In the genomic region with DNA sequence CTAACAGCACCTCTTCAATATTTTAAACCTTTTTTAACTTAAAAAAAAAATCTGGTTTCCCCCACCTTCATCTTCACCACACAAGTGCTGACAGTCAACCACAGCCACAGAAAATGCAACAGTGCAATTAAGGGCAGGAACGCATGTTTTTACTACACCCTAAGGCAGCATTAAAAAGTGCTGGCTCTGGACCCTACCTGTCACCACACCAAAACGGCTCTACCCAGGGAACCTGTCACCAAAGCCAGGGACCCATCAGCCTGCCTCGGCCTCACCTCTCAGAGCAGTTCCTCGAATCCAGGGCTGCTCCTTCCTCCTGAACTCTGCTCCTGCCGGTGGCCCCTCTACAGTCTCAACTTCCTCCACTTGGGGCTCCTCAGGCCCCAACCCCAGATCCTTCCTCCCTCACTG, we compare ENCODE assay signal across 9 cellular contexts. TPM values are rescaled to one million over a fixed set of nuclear protein-coding genes. Genes with fewer than 3 reads are reported as not detected.
DNase-seq lines count a peak whose midpoint lies in the region; TF ChIP-seq lines count a peak whose summit lies in the region.
"Had no signal": no experiment of that assay in that cellular context is flagged by ENCODE, and none has a peak within 500 bp of the region (broad histone marks: within the 10 kb centered on the region; RNA-seq: fewer than 3 reads in every experiment).

No MANE protein-coding gene starts in this region.

- no peak overlapping the region for H3K27ac ChIP-seq in adrenal gland

- H3K27me3 ChIP-seq in adrenal gland: no peaks in the 10 kb centered on the region

- H3K27me3 Mint-ChIP-seq in activated naive CD4-positive, alpha-beta T cell treated with anti-CD3 and anti-CD28 coated beads, Interleukin-2, amount 50 U/mL, for 24 hours: no peaks in the 10 kb centered on the region
- H3K27me3 Mint-ChIP-seq in stimulated activated naive CD8-positive, alpha-beta T cell treated with anti-CD3 and anti-CD28 coated beads, Interleukin-15, Interleukin-2, amounts not matched to agents 100 ng/mL and 50 ng/mL, for 24 hours: no peaks in the 10 kb centered on the region

- no peak overlapping the region for H3K4me3 ChIP-seq in adrenal gland

- no peaks in the 10 kb centered on the region for H3K9me3 ChIP-seq in adrenal gland (replicated peaks in 1 of 3)

- H3K36me3 Mint-ChIP-seq in activated naive CD4-positive, alpha-beta T cell treated with anti-CD3 and anti-CD28 coated beads, Interleukin-2, amount 50 U/mL, for 24 hours: no peaks in the 10 kb centered on the region
- peaks cover 5% of the 10 kb centered on the region for H3K36me3 Mint-ChIP-seq in stimulated activated naive CD8-positive, alpha-beta T cell treated with anti-CD3 and anti-CD28 coated beads, Interleukin-15, Interleukin-2, amounts not matched to agents 100 ng/mL and 50 ng/mL, for 24 hours (ENCODE audit: low read depth)
- H3K36me3 Mint-ChIP-seq: brain had no signal

- no peaks in the 10 kb centered on the region for H3K9me3 Mint-ChIP-seq in activated naive CD4-positive, alpha-beta T cell treated with anti-CD3 and anti-CD28 coated beads, Interleukin-2, amount 50 U/mL, for 24 hours
- H3K9me3 Mint-ChIP-seq in stimulated activated naive CD8-positive, alpha-beta T cell treated with anti-CD3 and anti-CD28 coated beads, Interleukin-15, Interleukin-2, amounts not matched to agents 100 ng/mL and 50 ng/mL, for 24 hours: no peaks in the 10 kb centered on the region
- H3K9me3 Mint-ChIP-seq: brain had no signal

- peak overlapping the region; percentile 68 for H3K27ac Mint-ChIP-seq in activated naive CD4-positive, alpha-beta T cell treated with anti-CD3 and anti-CD28 coated beads, Interleukin-2, amount 50 U/mL, for 24 hours
- peak overlapping the region; percentile 89 for H3K27ac Mint-ChIP-seq in stimulated activated naive CD8-positive, alpha-beta T cell treated with anti-CD3 and anti-CD28 coated beads, Interleukin-15, Interleukin-2, amounts not matched to agents 100 ng/mL and 50 ng/mL, for 24 hours

- peaks cover 13 to 51% of the 10 kb centered on the region in 2 donors for H3K4me1 ChIP-seq in adrenal gland (replicated peaks in 1 of 2)

- WGBS in adrenal gland, 4 donors: 64 to 87% (median 79%) methylated on average over 4 to 5 of the region's 5 CpGs

- no peak for TF ChIP-seq POLR2A in adrenal gland (IDR thresholded peaks at IDR 0.05)

- H3K36me3 ChIP-seq in adrenal gland (replicated peaks in 1 of 2): no peaks in the 10 kb centered on the region

- peak overlapping the region; percentile 73 for H3K4me3 Mint-ChIP-seq in activated naive CD4-positive, alpha-beta T cell treated with anti-CD3 and anti-CD28 coated beads, Interleukin-2, amount 50 U/mL, for 24 hours
- peak overlapping the region; percentile 75 for H3K4me3 Mint-ChIP-seq in stimulated activated naive CD8-positive, alpha-beta T cell treated with anti-CD3 and anti-CD28 coated beads, Interleukin-15, Interleukin-2, amounts not matched to agents 100 ng/mL and 50 ng/mL, for 24 hours
- H3K4me3 Mint-ChIP-seq: brain had no signal

- H3K4me1 Mint-ChIP-seq in activated naive CD4-positive, alpha-beta T cell treated with anti-CD3 and anti-CD28 coated beads, Interleukin-2, amount 50 U/mL, for 24 hours: peaks cover 74% of the 10 kb centered on the region
- H3K4me1 Mint-ChIP-seq in stimulated activated naive CD8-positive, alpha-beta T cell treated with anti-CD3 and anti-CD28 coated beads, Interleukin-15, Interleukin-2, amounts not matched to agents 100 ng/mL and 50 ng/mL, for 24 hours (ENCODE audit: low read depth): peaks cover 79% of the 10 kb centered on the region

- intact Hi-C loops in adrenal gland (cut with DNase I): no loop called here

- TF ChIP-seq CTCF in adrenal gland (IDR thresholded peaks at IDR 0.05): no peak

- peak; percentile 23 for DNase-seq in stimulated activated CD4-positive, alpha-beta T cell treated with anti-CD3 and anti-CD28 coated beads, Interleukin-1b, Interleukin-23, amount 100 ng/mL, for 48 hours
- DNase-seq in stimulated activated CD4-positive, alpha-beta T cell treated with anti-CD3 and anti-CD28 coated beads, Interleukin-4, amount 100 ng/mL, for 4 hours: no peak
- DNase-seq in RPMI8226 (peak; percentile 76), adrenal gland (no peak), inferior parietal cortex (ENCODE audit: extremely low spot score) (no peak), GF-D8 (lab: John Stamatoyannopoulos, UW) (no peak)

RNA-seq across cellular contexts. Expression of a gene that starts 22.5 kb away (rescaled TPM):
- total RNA-seq in adrenal gland: 10 to 100 TPM; 22.6 to 49.8 (median 40.2) TPM
- 10 to 100 TPM; 22.0 to 43.1 (median 26.8) TPM for polyA plus RNA-seq in adrenal gland

RNA-seq across cellular contexts. Expression of a gene that starts 33.3 kb away (rescaled TPM):
- total RNA-seq in adrenal gland: 10 to 100 TPM in 3 of 8 donors, 1 to 10 TPM in 5; 8.1 to 17.3 (median 9.6) TPM
- polyA plus RNA-seq in adrenal gland: 1 to 10 TPM; 4.6 to 6.9 (median 6.4) TPM

RNA-seq across cellular contexts. Expression of a gene that starts 52.4 kb away (rescaled TPM):
- total RNA-seq in adrenal gland: 10 to 100 TPM in 7 of 8 donors, 1 to 10 TPM in 1; 8.4 to 50.7 (median 23.7) TPM
- polyA plus RNA-seq in adrenal gland: 10 to 100 TPM; 11.3 to 39.3 (median 24.8) TPM

Comparison
In these comparisons a context has a peak if more than half of its experiments do, and no peak if none do; other contexts are left out.
1. DNase-seq: peak in stimulated activated CD4-positive, alpha-beta T cell treated with anti-CD3 and anti-CD28 coated beads, Interleukin-1b, Interleukin-23, amount 100 ng/mL, for 48 hours (single experiment) and RPMI8226 (single experiment); none in stimulated activated CD4-positive, alpha-beta T cell treated with anti-CD3 and anti-CD28 coated beads, Interleukin-4, amount 100 ng/mL, for 4 hours (0 of 2), adrenal gland (0 of 7), inferior parietal cortex (single experiment) and GF-D8 (single experiment).